Comparison of ENCODE assay signal across 7 cellular contexts in genomic region chr2:61670591-61671503, GRCh38.
DNase-seq lines count a peak whose midpoint lies in the region; ATAC-seq, FAIRE-seq and TF ChIP-seq lines count a peak whose summit lies in the region.

No MANE protein-coding gene starts in this region.

- H3K27ac ChIP-seq in duodenal mucosa (ENCODE audit: low read depth, low read length) (peak overlapping the region; percentile 80), uterus (peak overlapping the region; percentile 80 to 91)

- peak; percentile 66 for FAIRE-seq in GM18507 (lab: Jason Lieb, UNC)

- H3K4me1 ChIP-seq in duodenal mucosa (ENCODE audit: control insufficient read depth in 1 of 2, insufficient read depth in 2 of 2, low read length in 2 of 2) (peaks cover 15% of the 10 kb centered on the region in 2 donors), mucosa of descending colon (ENCODE audit: low read depth) (peaks cover 16% of the 10 kb centered on the region), uterus (peaks cover 0 to 7% of the 10 kb centered on the region in 2 donors)

- POLR2A ChIA-PET in HEK293T (lab: Yijun Ruan, JAX): interaction anchor here (2.0 to 2.3 kb wide), 2 partner anchors 93 to 132 kb away, joined by 7 to 8 read pairs; partner anchors contain the start of gene XPO1

- DNase-seq in GM18507 (ENCODE audit: extremely low spot score, insufficient read length, low read depth) (no peak), HEK293T (ENCODE audit: extremely low spot score) (no peak), RKO (ENCODE audit: low spot score) (peak; percentile 27), mucosa of descending colon (peak in 2 of 3 donors; percentile 35 to 62), uterus (peak; percentile 20 to 31), OCI-M2 (lab: John Stamatoyannopoulos, UW; ENCODE audit: unreplicated experiment) (no peak)

- H3K27me3 ChIP-seq in duodenal mucosa (ENCODE audit: control insufficient read depth in 1 of 2, insufficient read depth in 2 of 2, low read length in 2 of 2) (no peaks in the 10 kb centered on the region), uterus (no peaks in the 10 kb centered on the region)

- TF ChIP-seq POLR2A in uterus (IDR thresholded peaks at IDR 0.05): no peak

- peaks cover 0 to 6% of the 10 kb centered on the region in 2 donors for H3K9me3 ChIP-seq in duodenal mucosa (ENCODE audit: control insufficient read depth in 1 of 2, low read length in 2 of 2)
- peaks cover 14% of the 10 kb centered on the region for H3K9me3 ChIP-seq in mucosa of descending colon
- no peaks in the 10 kb centered on the region for H3K9me3 ChIP-seq in uterus

- TF ChIP-seq CTCF in mucosa of descending colon (IDR thresholded peaks at IDR 0.05) (no peak), uterus (IDR thresholded peaks at IDR 0.05) (no peak)

- peak overlapping the region; percentile 48 to 54 for H3K9ac ChIP-seq in duodenal mucosa (ENCODE audit: low read depth in 1 of 2, low read length in 2 of 2)

- CTCF ChIA-PET in HEK293T (lab: Yijun Ruan, JAX): interaction anchor here (0.6 to 0.7 kb wide), 2 partner anchors 33 to 246 kb away, joined by 3 read pairs; no protein-coding TSS in a partner anchor

- intact Hi-C loops in mucosa of descending colon (cut with DNase I, micrococcal nuclease) (no loop called here), uterus (cut with DNase I; ENCODE audit: low total_unique reads) (no loop called here)

- H3K4me3 ChIP-seq in duodenal mucosa (ENCODE audit: low read depth in 1 of 2, low read length in 2 of 2): peak overlapping the region; percentile 61 to 68
- peak overlapping the region; percentile 4 for H3K4me3 ChIP-seq in mucosa of descending colon
- peak overlapping the region; percentile 10 to 28 for H3K4me3 ChIP-seq in uterus

- ATAC-seq in mucosa of descending colon: peak; percentile 95

- no peaks in the 10 kb centered on the region for H3K36me3 ChIP-seq in duodenal mucosa (ENCODE audit: control insufficient read depth in 1 of 2, insufficient read depth in 2 of 2, low read length in 2 of 2)
- H3K36me3 ChIP-seq in mucosa of descending colon (ENCODE audit: low read depth): no peaks in the 10 kb centered on the region
- H3K36me3 ChIP-seq in uterus: no peaks in the 10 kb centered on the region

TF ChIP-seq in HEK293T, 16 proteins besides CTCF, POLR2A, EP300 and RAD21:
- TF ChIP-seq SP1 (IDR thresholded peaks at IDR 0.05) (no peak), PKNOX1 (IDR thresholded peaks at IDR 0.05) (peak; percentile 71), FOXA1 (IDR thresholded peaks at IDR 0.05) (no peak), HDGF (IDR thresholded peaks at IDR 0.05; ENCODE audit: borderline replicate concordance) (no peak)

Comparison
In these comparisons a context has a peak if more than half of its experiments do, and no peak if none do; other contexts are left out.
1. DNase-seq: peak in RKO (single experiment), mucosa of descending colon (2 of 3) and uterus (2 of 2); none in GM18507 (single experiment), HEK293T (single experiment) and OCI-M2 (single experiment).
2. H3K4me3 ChIP-seq: peak in every context shown above with its lines; median percentile 64 in duodenal mucosa; 19 in uterus; 4 in mucosa of descending colon.